Comparison of ENCODE assay signal across 16 cellular contexts in the genomic region with DNA sequence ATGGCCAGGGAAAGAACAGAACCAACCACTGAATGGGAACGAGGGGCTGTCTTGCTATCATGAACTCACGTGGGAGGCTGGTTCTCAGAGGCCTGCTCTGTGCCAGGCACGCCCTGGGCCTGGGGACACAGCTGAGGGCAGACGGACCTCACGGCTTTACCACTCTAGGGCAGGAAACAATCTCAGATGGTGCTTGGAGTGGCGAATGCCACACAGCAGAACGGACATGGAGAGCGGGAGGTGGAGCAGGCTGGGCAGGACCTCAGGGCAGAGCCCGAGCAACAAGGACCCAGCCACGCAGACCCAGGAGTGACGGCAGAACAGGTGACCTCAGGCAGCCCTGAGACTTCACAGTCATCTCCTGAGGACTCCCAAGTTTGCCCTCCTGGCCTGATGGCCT. TPM values are rescaled to one million over a fixed set of nuclear protein-coding genes. Genes with fewer than 3 reads are reported as not detected.
DNase-seq lines count a peak whose midpoint lies in the region; ATAC-seq, FAIRE-seq and TF ChIP-seq lines count a peak whose summit lies in the region.
"Had no signal": no experiment of that assay in that cellular context is flagged by ENCODE, and none has a peak within 500 bp of the region (broad histone marks: within the 10 kb centered on the region; RNA-seq: fewer than 3 reads in every experiment).

No MANE protein-coding gene starts in this region.

- H3K9me3 Mint-ChIP-seq in Caco-2 (ENCODE audit: unreplicated experiment) (no peaks in the 10 kb centered on the region), neural crest cell (no peaks in the 10 kb centered on the region)
- no peaks in the 10 kb centered on the region for H3K9me3 Mint-ChIP-seq in activated T-helper 17 cell treated with anti-CD3 and anti-CD28 coated beads, Interleukin-2, amount 50 U/mL, for 72 hours

- no peak for FAIRE-seq in GM12891 (lab: Jason Lieb, UNC)

- POLR2A ChIA-PET in Caco-2 (lab: Charles Lee): interaction anchor here (0.6 kb wide), 1 partner anchor 647 kb away, joined by 4 read pairs; no protein-coding TSS in a partner anchor

- ATAC-seq in activated T-helper 17 cell treated with anti-CD3 and anti-CD28 coated beads, Interleukin-2, amount 50 U/mL, for 72 hours (replicated peaks): no peak
- ATAC-seq: HCT116, Panc1 had no signal

- peaks cover 1% of the 10 kb centered on the region for H3K79me2 ChIP-seq in osteoblast (ENCODE audit: insufficient read depth, low read length)

- no TSS peak for BruUV-seq in Caco-2 (replicated peaks; lab: Mats Ljungman, UMichigan)

- peaks cover 20% of the 10 kb centered on the region for H3K4me1 ChIP-seq in Caco-2
- H3K4me1 ChIP-seq in osteoblast (ENCODE audit: insufficient read depth, low read length): no peaks in the 10 kb centered on the region

- H3K36me3 ChIP-seq in Caco-2 (ENCODE audit: control insufficient read depth, insufficient read depth, low read length) (peaks cover 3% of the 10 kb centered on the region; the same call in 1 of the 2 replicates), osteoblast (ENCODE audit: insufficient read depth, low read length) (peaks cover 63% of the 10 kb centered on the region)

- H3K27ac Mint-ChIP-seq in Caco-2 (ENCODE audit: unreplicated experiment) (peak overlapping the region; percentile 40), neural crest cell (ENCODE audit: unreplicated experiment) (peak overlapping the region; percentile 12)
- H3K27ac Mint-ChIP-seq in activated T-helper 17 cell treated with anti-CD3 and anti-CD28 coated beads, Interleukin-2, amount 50 U/mL, for 72 hours: peak overlapping the region; percentile 73

- H3K27me3 ChIP-seq in Caco-2 (replicated peaks; ENCODE audit: control insufficient read depth, insufficient read depth, low read length) (no peaks in the 10 kb centered on the region), osteoblast (ENCODE audit: insufficient read depth, low read length) (no peaks in the 10 kb centered on the region)
- H3K27me3 ChIP-seq: BLaER1 treated with 17β-estradiol and CSF1 and Interleukin-3, amounts not matched to agents 10 nM and 100 nM had no signal

- H3K36me3 Mint-ChIP-seq in Caco-2 (ENCODE audit: insufficient read depth, unreplicated experiment): peaks cover 54% of the 10 kb centered on the region
- peaks cover 96% of the 10 kb centered on the region for H3K36me3 Mint-ChIP-seq in activated T-helper 17 cell treated with anti-CD3 and anti-CD28 coated beads, Interleukin-2, amount 50 U/mL, for 72 hours (ENCODE audit: low read depth)
- peaks cover 4% of the 10 kb centered on the region for H3K36me3 Mint-ChIP-seq in neural crest cell (ENCODE audit: low read depth)

- no peaks in the 10 kb centered on the region for H3K9me3 ChIP-seq in Caco-2
- H3K9me3 ChIP-seq in osteoblast (ENCODE audit: low read depth, low read length): no peaks in the 10 kb centered on the region
- H3K9me3 ChIP-seq: BLaER1 treated with 17β-estradiol and CSF1 and Interleukin-3, amounts not matched to agents 10 nM and 100 nM had no signal

- H2AFZ ChIP-seq in osteoblast (ENCODE audit: low read length): no peak overlapping the region

- H4K20me1 ChIP-seq in osteoblast (ENCODE audit: insufficient read depth, low read length): peaks cover 8% of the 10 kb centered on the region

- TF ChIP-seq POLR2A in GM12891 (IDR thresholded peaks at IDR 0.05; ENCODE audit: low read depth, low read length): no peak

- intact Hi-C loops in Caco-2 (cut with micrococcal nuclease; ENCODE audit: unreplicated experiment): no loop called here

- CTCF ChIA-PET in Caco-2 (lab: Charles Lee): no interaction called here

- H3K27ac ChIP-seq in 22Rv1 (peak overlapping the region; percentile 95), osteoblast (ENCODE audit: low read depth, low read length) (no peak overlapping the region)

- H3K4me3 Mint-ChIP-seq in Caco-2 (ENCODE audit: unreplicated experiment) (peak overlapping the region; percentile 7), neural crest cell (no peak overlapping the region)
- H3K4me3 Mint-ChIP-seq in activated T-helper 17 cell treated with anti-CD3 and anti-CD28 coated beads, Interleukin-2, amount 50 U/mL, for 72 hours: no peak overlapping the region

- no peak overlapping the region for H3K4me2 ChIP-seq in osteoblast (ENCODE audit: insufficient read depth, low read length)
- H3K4me2 ChIP-seq: BLaER1 treated with 17β-estradiol and CSF1 and Interleukin-3, amounts not matched to agents 10 nM and 100 nM had no signal

- DNase-seq in Caco-2 (no peak), neural crest cell (ENCODE audit: low read depth, low spot score) (no peak), osteoblast (ENCODE audit: insufficient read length, low spot score, missing footprints) (no peak), ecto neural progenitor cell (ENCODE audit: low spot score) (no peak), cortex of kidney (lab: John Stamatoyannopoulos, UW) (no peak), GM12891 (ENCODE audit: insufficient read length, low spot score) (no peak)
- DNase-seq: DND-41, NCI-H1092 treated with DMSO at 0.1 percent for 48 hours, NCI-H2081 treated with DMSO at 0.1 percent for 48 hours, NCI-H446 treated with DMSO at 0.1 percent for 48 hours, NCI-H69 had no signal

- no peaks in the 10 kb centered on the region for H3K27me3 Mint-ChIP-seq in Caco-2 (ENCODE audit: insufficient read depth, unreplicated experiment)
- H3K27me3 Mint-ChIP-seq in activated T-helper 17 cell treated with anti-CD3 and anti-CD28 coated beads, Interleukin-2, amount 50 U/mL, for 72 hours: no peaks in the 10 kb centered on the region
- H3K27me3 Mint-ChIP-seq in neural crest cell (ENCODE audit: low read depth): no peaks in the 10 kb centered on the region

- no peak for TF ChIP-seq CTCF in 22Rv1 (IDR thresholded peaks at IDR 0.05)
- TF ChIP-seq CTCF in Caco-2 (IDR thresholded peaks at IDR 0.05; ENCODE audit: insufficient read depth in 1 of 2, low read depth in 1 of 2, low read length in 1 of 2, severe bottlenecking in 1 of 2, unreplicated experiment in 1 of 2): no peak
- no peak for TF ChIP-seq CTCF in neural crest cell (conservative IDR thresholded peaks at IDR 0.05)
- TF ChIP-seq CTCF in osteoblast (IDR thresholded peaks at IDR 0.05; ENCODE audit: extremely low read depth, low read depth, low read length): no peak

- peaks cover 23% of the 10 kb centered on the region for H3K4me1 Mint-ChIP-seq in Caco-2 (ENCODE audit: low read depth, unreplicated experiment)
- peaks cover 20% of the 10 kb centered on the region for H3K4me1 Mint-ChIP-seq in activated T-helper 17 cell treated with anti-CD3 and anti-CD28 coated beads, Interleukin-2, amount 50 U/mL, for 72 hours
- no peaks in the 10 kb centered on the region for H3K4me1 Mint-ChIP-seq in neural crest cell

- H3K4me3 ChIP-seq in Caco-2 (ENCODE audit: low read depth, low read length) (no peak overlapping the region), osteoblast (ENCODE audit: insufficient read depth, low read length) (no peak overlapping the region)
- H3K4me3 ChIP-seq: BLaER1 treated with 17β-estradiol and CSF1 and Interleukin-3, amounts not matched to agents 10 nM and 100 nM had no signal

TF ChIP-seq in GM12891, 5 proteins besides CTCF, POLR2A, EP300 and RAD21:
- no peak for TF ChIP-seq POU2F2 (IDR thresholded peaks at IDR 0.05; ENCODE audit: low read depth, low read length)
- TF ChIP-seq SPI1 (IDR thresholded peaks at IDR 0.05; ENCODE audit: low read depth, low read length): no peak
- TF ChIP-seq TAF1 (IDR thresholded peaks at IDR 0.05; ENCODE audit: low read depth, low read length): no peak
- TF ChIP-seq PAX5 (IDR thresholded peaks at IDR 0.05; ENCODE audit: insufficient read depth, low read length, severe bottlenecking): no peak
- no peak for TF ChIP-seq POLR2AphosphoS5 (IDR thresholded peaks at IDR 0.05; ENCODE audit: low read depth, low read length)

RNA-seq across cellular contexts. Expression of a gene that starts 8.7 kb away (rescaled TPM):
- 31.8 and 32.2 TPM in 2 replicates for total RNA-seq in Caco-2 (2022)
- total RNA-seq in activated T-helper 17 cell treated with anti-CD3 and anti-CD28 coated beads, Interleukin-2, amount 50 U/mL, for 72 hours: 10 to 100 TPM; 27.3 to 51.7 TPM
- 36.9 and 40.5 TPM in 2 replicates for total RNA-seq in neural crest cell
- total RNA-seq in osteoblast: 52.1 and 52.5 TPM in 2 replicates
- polyA plus RNA-seq in GM12891 (2012; ENCODE audit: low read depth, missing spikeins): 27.1 TPM

RNA-seq across cellular contexts. Expression of a gene that starts 12.3 kb away (rescaled TPM):
- 22.8 and 28.0 TPM in 2 replicates for total RNA-seq in Caco-2 (2022)
- total RNA-seq in activated T-helper 17 cell treated with anti-CD3 and anti-CD28 coated beads, Interleukin-2, amount 50 U/mL, for 72 hours: 10 to 100 TPM; 22.0 to 26.6 TPM
- 16.6 and 18.0 TPM in 2 replicates for total RNA-seq in neural crest cell
- 27.5 and 31.5 TPM in 2 replicates for total RNA-seq in osteoblast
- 8.2 TPM for polyA plus RNA-seq in GM12891 (2012; ENCODE audit: low read depth, missing spikeins)

RNA-seq across cellular contexts. Expression of a gene that starts 19.8 kb away (rescaled TPM):
- total RNA-seq in Caco-2 (2022) (38.3 and 44.1 TPM in 2 replicates), neural crest cell (32.7 and 34.6 TPM in 2 replicates), osteoblast (30.8 and 41.0 TPM in 2 replicates)
- 10 to 100 TPM; 23.4 to 73.3 TPM for total RNA-seq in activated T-helper 17 cell treated with anti-CD3 and anti-CD28 coated beads, Interleukin-2, amount 50 U/mL, for 72 hours
- polyA plus RNA-seq in GM12891 (2012; ENCODE audit: low read depth, missing spikeins): 27.4 TPM

RNA-seq across cellular contexts. Expression of a gene that starts 20.0 kb away (rescaled TPM):
- total RNA-seq in Caco-2 (2022) (13.9 and 16.5 TPM in 2 replicates), neural crest cell (31.1 and 35.9 TPM in 2 replicates), osteoblast (9.1 and 10.5 TPM in 2 replicates)
- 10 to 100 TPM; 50.1 to 52.5 TPM for total RNA-seq in activated T-helper 17 cell treated with anti-CD3 and anti-CD28 coated beads, Interleukin-2, amount 50 U/mL, for 72 hours
- polyA plus RNA-seq in GM12891 (2012; ENCODE audit: low read depth, missing spikeins): 13.4 TPM

Comparison
In these comparisons a context has a peak if more than half of its experiments do, and no peak if none do; other contexts are left out.
1. H3K27ac Mint-ChIP-seq: peak in every context shown above with its lines; median percentile 73 in activated T-helper 17 cell treated with anti-CD3 and anti-CD28 coated beads, Interleukin-2, amount 50 U/mL, for 72 hours; 40 in Caco-2; 12 in neural crest cell.